8 cellular contexts compared by ENCODE assay signal in the genomic region with DNA sequence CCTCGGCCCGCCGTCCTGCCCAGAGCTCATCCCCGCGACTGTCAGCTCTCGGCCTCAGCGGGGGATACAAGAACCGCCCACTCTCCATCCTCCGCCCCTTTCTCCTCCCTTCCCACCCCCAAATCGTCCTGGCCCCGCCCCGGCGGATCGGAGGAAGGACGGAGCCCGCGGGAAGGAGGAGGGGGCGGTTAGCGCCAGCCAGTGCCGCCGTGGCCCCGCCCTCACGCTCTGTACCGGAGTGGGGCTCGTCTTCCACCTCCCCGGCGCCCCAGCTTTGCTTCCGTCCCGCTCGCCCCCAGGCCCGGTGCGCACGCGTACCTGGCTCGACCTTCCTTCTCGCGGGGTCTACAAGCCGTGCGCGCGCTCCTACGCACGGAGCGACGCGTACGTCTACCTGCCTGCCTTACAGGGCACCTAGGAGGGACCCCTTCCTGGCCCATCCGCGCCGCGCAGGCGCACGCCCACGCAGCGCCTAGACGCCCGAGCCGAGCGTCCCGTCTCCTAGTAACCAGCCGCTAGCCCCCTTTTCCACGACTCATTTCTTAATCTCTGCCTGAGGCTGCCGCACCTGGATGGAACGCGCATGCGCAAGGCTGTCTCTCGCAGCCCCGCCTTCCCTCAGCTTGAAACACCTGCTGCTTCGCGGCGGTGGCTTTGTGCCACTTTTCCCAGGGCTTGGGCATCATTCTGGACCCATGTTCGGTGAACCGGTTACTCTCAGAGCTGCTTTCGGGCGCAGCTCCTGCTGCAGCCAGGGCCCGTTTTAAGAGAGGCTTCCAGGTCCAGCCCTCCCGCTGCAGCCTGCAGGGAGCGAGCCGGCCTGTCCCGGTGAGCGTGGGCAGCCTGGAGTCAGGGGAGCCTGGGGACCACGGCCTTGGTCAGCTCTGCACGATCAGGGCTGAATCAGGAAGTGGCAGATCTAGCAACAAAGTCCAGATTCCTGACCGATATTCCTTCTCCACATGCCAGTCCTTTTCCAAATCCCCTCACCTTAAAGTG. TPM values are rescaled to one million over a fixed set of nuclear protein-coding genes. Genes with fewer than 3 reads are reported as not detected.
A peak's percentile ranks its signal among the peaks of the same experiment; 100 is the strongest.
DNase-seq lines count a peak whose midpoint lies in the region; ATAC-seq and TF ChIP-seq lines count a peak whose summit lies in the region.

A gene with protein sequence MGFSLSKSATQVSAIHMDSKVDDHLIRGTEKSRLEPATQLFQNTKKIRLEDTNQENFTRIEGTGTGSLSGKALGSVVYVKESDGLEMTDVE (plus strand): TSS at position 598 of the 999 bp plus-strand sequence. CDS start 8,852 bp downstream, outside the sequence.

- H4K91ac ChIP-seq in H9 (ENCODE audit: insufficient read length, low read depth, low read length), result no peak within 1 kb of the TSS

- H2BK120ac ChIP-seq in H9 (ENCODE audit: low read depth, low read length, poor library complexity, severe bottlenecking), result no peak within 1 kb of the TSS

- H3K4me1 ChIP-seq in H9 (ENCODE audit: insufficient read depth, low read length) (no peaks in the 10 kb centered on the region), Loucy (ENCODE audit: insufficient read depth, low read length, poor library complexity, severe bottlenecking) (peaks cover 12% of the 10 kb centered on the region)

- H3K56ac ChIP-seq in H9 (ENCODE audit: insufficient read length, low read depth, low read length), result no peak within 1 kb of the TSS

- no peak within 1 kb of the TSS for H2AK5ac ChIP-seq in H9 (ENCODE audit: insufficient read length, low read length)

- peak within 1 kb of the TSS; percentile 64 for H3K9ac ChIP-seq in H9 (ENCODE audit: extremely low read depth, insufficient read length, low read length)
- H3K9ac ChIP-seq in Loucy (ENCODE audit: low read depth, low read length, poor library complexity, severe bottlenecking), result peak within 1 kb of the TSS; percentile 73

- no peak within 1 kb of the TSS for H2AFZ ChIP-seq in H9 (ENCODE audit: low read length)
- H2AFZ ChIP-seq in Loucy (ENCODE audit: low read length), result peak within 1 kb of the TSS; percentile 99

- H3K18ac ChIP-seq in H9 (ENCODE audit: insufficient read length, low read depth, low read length), result peak within 1 kb of the TSS; percentile 24

- WGBS in H9 (ENCODE audit: extremely low coverage, insufficient read length, low lambda C conversion rate), result no CpG with 5 or more reads among the region's 84 CpGs

- H3K36me3 Mint-ChIP-seq in H9 (ENCODE audit: insufficient read depth in 1 of 3, low read depth in 3 of 3), result peaks cover 8 to 19% (median 10%) of the 10 kb centered on the region in 3 experiments
- no peaks in the 10 kb centered on the region for H3K36me3 Mint-ChIP-seq in natural killer cell treated with Interleukin-12 subunit alpha and Interleukin-12 subunit beta and Interleukin-15 and Interleukin-18, amount 100 ng/mL, for 72 hours

- H3K23me2 ChIP-seq in H9 (ENCODE audit: insufficient read length, low read depth, low read length, poor library complexity, severe bottlenecking), result peaks cover 4% of the 10 kb centered on the region

- H3K27me3 ChIP-seq in H9 (ENCODE audit: insufficient read depth, low read length), result no peaks in the 10 kb centered on the region
- H3K27me3 ChIP-seq in Loucy (ENCODE audit: insufficient read depth, low read length, poor library complexity, severe bottlenecking), result no peaks in the 10 kb centered on the region

- H2BK5ac ChIP-seq in H9 (ENCODE audit: insufficient read length, low read length), result no peak within 1 kb of the TSS

- H2BK20ac ChIP-seq in H9 (ENCODE audit: low read depth, low read length, poor library complexity, severe bottlenecking), result no peak within 1 kb of the TSS

- no peak within 1 kb of the TSS for H3K23ac ChIP-seq in H9 (ENCODE audit: insufficient read length, low read depth, low read length)

- H3K79me1 ChIP-seq in H9 (ENCODE audit: insufficient read depth, low read depth, low read length, poor library complexity, severe bottlenecking), result no peaks in the 10 kb centered on the region

- H3K9me3 Mint-ChIP-seq in H9, result peaks cover 11 to 18% of the 10 kb centered on the region in 2 experiments
- no peaks in the 10 kb centered on the region for H3K9me3 Mint-ChIP-seq in natural killer cell treated with Interleukin-12 subunit alpha and Interleukin-12 subunit beta and Interleukin-15 and Interleukin-18, amount 100 ng/mL, for 72 hours

- no peaks in the 10 kb centered on the region for H3K9me3 ChIP-seq in H9 (ENCODE audit: control insufficient read depth, low read depth, low read length)
- H3K9me3 ChIP-seq in Loucy (ENCODE audit: insufficient read depth, low read depth, low read length), result no peaks in the 10 kb centered on the region

- no peak within 1 kb of the TSS for H3K4ac ChIP-seq in H9 (ENCODE audit: low read depth, low read length)

- peak within 1 kb of the TSS; percentile 90 for H3K4me3 ChIP-seq in Loucy (ENCODE audit: low read length, poor library complexity, severe bottlenecking)
- peak within 1 kb of the TSS; percentile 79 for H3K4me3 ChIP-seq in fibroblast of pulmonary artery (replicated peaks; ENCODE audit: low read depth, low read length)

- no peaks in the 10 kb centered on the region for H3K36me3 ChIP-seq in Loucy (ENCODE audit: insufficient read depth, low read length)

- no peaks in the 10 kb centered on the region for H3F3A ChIP-seq in Loucy (ENCODE audit: low read depth)

- CTCF ChIA-PET in RWPE1 (lab: Yijun Ruan, JAX), result interaction anchor here (0.7 kb wide), 1 partner anchor 52 kb away, joined by 3 read pairs; no protein-coding TSS in a partner anchor

- TF ChIP-seq CTCF in H9 (conservative IDR thresholded peaks at IDR 0.05), result no peak
- no peak for TF ChIP-seq CTCF in Loucy (conservative IDR thresholded peaks at IDR 0.05; ENCODE audit: low read length)
- no peak for TF ChIP-seq CTCF in RWPE1 (conservative IDR thresholded peaks at IDR 0.05; ENCODE audit: low read depth)
- no peak for TF ChIP-seq CTCF in fibroblast of pulmonary artery (IDR thresholded peaks at IDR 0.05; ENCODE audit: low read length, missing control alignments)

- peak; percentile 91 for DNase-seq in ELR (ENCODE audit: low read depth)
- DNase-seq in H9, result peak; percentile 94
- DNase-seq in RWPE1 (ENCODE audit: low spot score), result peak; percentile 88
- DNase-seq in activated T-helper 9 cell treated with anti-CD3 and anti-CD28 coated beads, Interleukin-2, amount 50 U/mL, for 16 hours (ENCODE audit: low read depth), result peak; percentile 97
- DNase-seq in fibroblast of pulmonary artery (ENCODE audit: low read depth), result peak; percentile 81
- peak; percentile 96 for DNase-seq in natural killer cell treated with Interleukin-12 subunit alpha and Interleukin-12 subunit beta and Interleukin-15 and Interleukin-18, amount 100 ng/mL, for 72 hours (ENCODE audit: low spot score)
- peak; percentile 97 for DNase-seq in stimulated activated naive CD4-positive, alpha-beta T cell treated with Interleukin-2 at 50 U/mL for 16 hours (lab: John Stamatoyannopoulos, UW)

- peak within 1 kb of the TSS; percentile 64 for H3K4me2 ChIP-seq in H9 (ENCODE audit: insufficient read depth, insufficient read length, low read length)
- peak within 1 kb of the TSS; percentile 95 for H3K4me2 ChIP-seq in Loucy (ENCODE audit: low read depth, low read length, poor library complexity, severe bottlenecking)

- H3K14ac ChIP-seq in H9 (ENCODE audit: insufficient read depth, low read length), result peak within 1 kb of the TSS; percentile 33; the same call in 1 of the 2 replicates

- no peak within 1 kb of the TSS for H2BK15ac ChIP-seq in H9 (ENCODE audit: low read depth, low read length)

- H3K27ac ChIP-seq in H9 (ENCODE audit: insufficient read length, low read depth, low read length) (no peak within 1 kb of the TSS), RWPE1 (peak within 1 kb of the TSS; percentile 87)

- H3K9me2 ChIP-seq in Loucy (replicated peaks; ENCODE audit: low read depth, low read length), result no peaks in the 10 kb centered on the region

- H4K5ac ChIP-seq in H9 (ENCODE audit: insufficient read length, low read depth, low read length), result no peak within 1 kb of the TSS

- H3K4me3 Mint-ChIP-seq in H9, result peak within 1 kb of the TSS; percentile 91 to 96
- H3K4me3 Mint-ChIP-seq in natural killer cell treated with Interleukin-12 subunit alpha and Interleukin-12 subunit beta and Interleukin-15 and Interleukin-18, amount 100 ng/mL, for 72 hours, result peak within 1 kb of the TSS; percentile 99

- no peak within 1 kb of the TSS for H4K8ac ChIP-seq in H9 (replicated peaks; ENCODE audit: insufficient read length, low read depth, low read length)

- peak within 1 kb of the TSS; percentile 96 to 98 (median 98) for H3K27ac Mint-ChIP-seq in H9
- H3K27ac Mint-ChIP-seq in natural killer cell treated with Interleukin-12 subunit alpha and Interleukin-12 subunit beta and Interleukin-15 and Interleukin-18, amount 100 ng/mL, for 72 hours, result peak within 1 kb of the TSS; percentile 85 to 90

- H3K79me2 ChIP-seq in H9 (ENCODE audit: insufficient read depth, low read length) (no peaks in the 10 kb centered on the region), Loucy (ENCODE audit: insufficient read depth, low read length) (no peaks in the 10 kb centered on the region)

- H3T11ph ChIP-seq in H9 (ENCODE audit: low read length), result no peak within 1 kb of the TSS

- peaks cover 4% of the 10 kb centered on the region; the same call in 1 of the 2 replicates for H3K27me3 Mint-ChIP-seq in H9 (ENCODE audit: low read depth)
- H3K27me3 Mint-ChIP-seq in natural killer cell treated with Interleukin-12 subunit alpha and Interleukin-12 subunit beta and Interleukin-15 and Interleukin-18, amount 100 ng/mL, for 72 hours, result no peaks in the 10 kb centered on the region

- POLR2A ChIA-PET in RWPE1 (lab: Yijun Ruan, JAX; ENCODE audit: low non-redundant PET), result interaction anchor here (0.5 to 1.0 kb wide), 4 partner anchors 9 to 196 kb away, joined by 3 to 10 read pairs (median 4); a partner anchor contains a TSS

- peaks cover 11 to 13% of the 10 kb centered on the region in 2 experiments for H3K4me1 Mint-ChIP-seq in H9
- peaks cover 12 to 18% of the 10 kb centered on the region in 2 donors for H3K4me1 Mint-ChIP-seq in natural killer cell treated with Interleukin-12 subunit alpha and Interleukin-12 subunit beta and Interleukin-15 and Interleukin-18, amount 100 ng/mL, for 72 hours (ENCODE audit: low read depth in 2 of 2)

- H2BK12ac ChIP-seq in H9 (ENCODE audit: insufficient read length, low read depth, low read length), result no peak within 1 kb of the TSS

- H4K20me1 ChIP-seq in H9 (ENCODE audit: control insufficient read depth, insufficient read depth, insufficient read length) (no peaks in the 10 kb centered on the region), Loucy (ENCODE audit: insufficient read depth, low read length, poor library complexity, severe bottlenecking) (no peaks in the 10 kb centered on the region)

- ATAC-seq in natural killer cell treated with Interleukin-12 subunit alpha and Interleukin-12 subunit beta and Interleukin-15 and Interleukin-18, amount 100 ng/mL, for 72 hours, result peak; percentile 97 to 98

RNA-seq across cellular contexts. Expression of the gene that starts here (rescaled TPM):
- total RNA-seq in H9 (2021), result 5.6 and 6.2 TPM in 2 replicates
- not detected for total RNA-seq in natural killer cell treated with Interleukin-12 subunit alpha and Interleukin-12 subunit beta and Interleukin-15 and Interleukin-18, amount 100 ng/mL, for 72 hours

Comparison
In these comparisons a context has a peak if more than half of its experiments do, and no peak if none do; other contexts are left out.
1. Peak in DNase-seq and ATAC-seq in natural killer cell treated with Interleukin-12 subunit alpha and Interleukin-12 subunit beta and Interleukin-15 and Interleukin-18, amount 100 ng/mL, for 72 hours; RNA of the gene not detected or under 1 TPM.